26 cellular contexts compared by ENCODE assay signal in genomic region chr1:4150262-4150661, GRCh38.
"Had no signal": no experiment of that assay in that cellular context is flagged by ENCODE, and none has a peak within 500 bp of the region (broad histone marks: within the 10 kb centered on the region; RNA-seq: fewer than 3 reads in every experiment).

No MANE protein-coding gene starts in this region.

- H3K9me3 Mint-ChIP-seq: activated naive CD4-positive, alpha-beta T cell treated with anti-CD3 and anti-CD28 coated beads, Interleukin-2, amount 50 U/mL, for 24 hours; activated T-helper 1 cell treated with anti-CD3 and anti-CD28 coated beads, Interleukin-12 subunit alpha, Interleukin-12 subunit beta, Interleukin-2, Interleukin-4 antibody, amounts not matched to agents 30 ng/mL and 10 ng/mL and 1 ng/mL, durations not matched to agents 14 hours and 24 hours and 36 hours; natural killer cell treated with Interleukin-12 subunit alpha and Interleukin-12 subunit beta and Interleukin-15 and Interleukin-18, amount 100 ng/mL, for 72 hours; T-helper 2 cell treated with Interferon-gamma antibody and Interleukin-4, amounts not matched to agents 5 μg/mL and 100 μg/mL, for 36 hours; type B pancreatic cell had no signal

- H3K4me2 ChIP-seq: hepatocyte had no signal

- H3K4me1 ChIP-seq: ascending aorta, right lobe of liver, vagina had no signal

- ATAC-seq: activated CD8-positive, alpha-beta T cell treated with anti-CD3 and anti-CD28 coated beads, Interleukin-2, amount 10 ng/mL, durations not matched to agents 7 days and 5 days; esophagus mucosa; natural killer cell treated with Interleukin-12 subunit alpha and Interleukin-12 subunit beta and Interleukin-15 and Interleukin-18, amount 100 ng/mL, for 72 hours; right lobe of liver had no signal

- H3K27ac ChIP-seq: ascending aorta, hepatocyte, right lobe of liver, thoracic aorta, vagina had no signal

- DNase-seq: activated CD4-positive, alpha-beta T cell treated with anti-CD3 and anti-CD28 coated beads for 1 hour; activated CD4-positive, alpha-beta T cell treated with anti-CD3 and anti-CD28 coated beads, Interleukin-2, amount 50 U/mL, for 1 hour; activated CD8-positive, alpha-beta T cell treated with anti-CD3 and anti-CD28 coated beads, Interleukin-2, amount 10 ng/mL, durations not matched to agents 7 days and 5 days; activated gamma-delta T cell; central memory CD4-positive, alpha-beta T cell; effector memory CD4-positive, alpha-beta T cell; foreskin melanocyte; nucleus accumbens; small intestine; stimulated activated CD4-positive, alpha-beta T cell treated with anti-CD3 and anti-CD28 coated beads, Interleukin-15, amount 100 ng/mL, for 24 hours; stimulated activated CD8-positive, alpha-beta memory T cell treated with anti-CD3 and anti-CD28 coated beads, Interleukin-4, amount 100 ng/mL, for 48 hours; stimulated activated naive CD4-positive, alpha-beta T cell treated with Interleukin-2 at 50 U/mL for 16 hours had no signal

- H3K9me3 ChIP-seq: ascending aorta, right lobe of liver, thoracic aorta, vagina had no signal

- FAIRE-seq: colon, endothelial cell of umbilical vein, islet of Langerhans, small intestine had no signal

- H3K27me3 Mint-ChIP-seq: activated naive CD4-positive, alpha-beta T cell treated with anti-CD3 and anti-CD28 coated beads, Interleukin-2, amount 50 U/mL, for 24 hours had no signal

- H3K4me1 Mint-ChIP-seq: activated naive CD4-positive, alpha-beta T cell treated with anti-CD3 and anti-CD28 coated beads, Interleukin-2, amount 50 U/mL, for 24 hours had no signal

- H3K4me3 ChIP-seq: ascending aorta, hepatocyte, right lobe of liver, thoracic aorta, vagina had no signal

- H2AFZ ChIP-seq: hepatocyte had no signal

- H3K36me3 Mint-ChIP-seq: activated naive CD4-positive, alpha-beta T cell treated with anti-CD3 and anti-CD28 coated beads, Interleukin-2, amount 50 U/mL, for 24 hours; natural killer cell treated with Interleukin-12 subunit alpha and Interleukin-12 subunit beta and Interleukin-15 and Interleukin-18, amount 100 ng/mL, for 72 hours; type B pancreatic cell had no signal

- H3K4me3 Mint-ChIP-seq: activated CD8-positive, alpha-beta T cell treated with anti-CD3 and anti-CD28 coated beads, Interleukin-2, amount 10 ng/mL, durations not matched to agents 7 days and 5 days; activated naive CD4-positive, alpha-beta T cell treated with anti-CD3 and anti-CD28 coated beads, Interleukin-2, amount 50 U/mL, for 24 hours; activated T-helper 1 cell treated with anti-CD3 and anti-CD28 coated beads, Interleukin-12 subunit alpha, Interleukin-12 subunit beta, Interleukin-2, Interleukin-4 antibody, amounts not matched to agents 30 ng/mL and 10 ng/mL and 1 ng/mL, durations not matched to agents 14 hours and 24 hours and 36 hours; natural killer cell treated with Interleukin-12 subunit alpha and Interleukin-12 subunit beta and Interleukin-15 and Interleukin-18, amount 100 ng/mL, for 72 hours; T-helper 2 cell treated with Interferon-gamma antibody and Interleukin-4, amounts not matched to agents 5 μg/mL and 100 μg/mL, for 36 hours; type B pancreatic cell had no signal

- H3K27me3 ChIP-seq: ascending aorta, hepatocyte, right lobe of liver, vagina had no signal

- H3K36me3 ChIP-seq: ascending aorta, right lobe of liver, thoracic aorta, vagina had no signal

- H3K79me2 ChIP-seq: hepatocyte had no signal

- H3K27ac Mint-ChIP-seq: activated CD8-positive, alpha-beta T cell treated with anti-CD3 and anti-CD28 coated beads, Interleukin-2, amount 10 ng/mL, durations not matched to agents 7 days and 5 days; activated naive CD4-positive, alpha-beta T cell treated with anti-CD3 and anti-CD28 coated beads, Interleukin-2, amount 50 U/mL, for 24 hours; activated T-helper 1 cell treated with anti-CD3 and anti-CD28 coated beads, Interleukin-12 subunit alpha, Interleukin-12 subunit beta, Interleukin-2, Interleukin-4 antibody, amounts not matched to agents 30 ng/mL and 10 ng/mL and 1 ng/mL, durations not matched to agents 14 hours and 24 hours and 36 hours; natural killer cell treated with Interleukin-12 subunit alpha and Interleukin-12 subunit beta and Interleukin-15 and Interleukin-18, amount 100 ng/mL, for 72 hours; T-helper 2 cell treated with Interferon-gamma antibody and Interleukin-4, amounts not matched to agents 5 μg/mL and 100 μg/mL, for 36 hours; type B pancreatic cell had no signal
